25 cellular contexts compared by ENCODE assay signal in the genomic region with DNA sequence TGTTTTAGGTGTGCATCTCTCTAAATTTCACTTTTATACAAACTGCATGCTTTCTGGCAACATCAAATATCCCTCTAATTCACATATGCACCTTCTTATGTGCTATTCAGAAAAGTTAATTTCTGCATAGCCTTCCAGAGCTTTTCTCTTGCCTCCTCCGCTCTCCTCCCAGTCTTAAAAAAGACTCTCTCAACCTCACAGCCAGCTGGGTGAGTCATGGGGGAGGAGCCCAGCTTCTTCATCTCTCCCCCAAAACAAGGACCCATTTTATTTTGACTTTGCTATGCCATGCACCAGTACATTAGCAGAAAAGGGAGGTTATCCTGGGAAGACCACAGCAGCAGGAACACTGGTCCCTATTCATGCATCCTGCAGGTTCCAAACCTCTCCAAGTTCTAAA.
A peak's percentile ranks its signal among the peaks of the same experiment; 100 is the strongest.
DNase-seq lines count a peak whose midpoint lies in the region; ATAC-seq, FAIRE-seq and TF ChIP-seq lines count a peak whose summit lies in the region.
"Had no signal": no experiment of that assay in that cellular context is flagged by ENCODE, and none has a peak within 500 bp of the region (broad histone marks: within the 10 kb centered on the region; RNA-seq: fewer than 3 reads in every experiment).

No MANE protein-coding gene starts in this region.

- no peaks in the 10 kb centered on the region for H3K4me1 ChIP-seq in lower lobe of right lung
- H3K4me1 ChIP-seq: A549, BE2C had no signal

- H3K36me3 ChIP-seq in lower lobe of right lung, result no peaks in the 10 kb centered on the region
- H3K36me3 ChIP-seq: BE2C had no signal

- DNase-seq in NCI-H226 (peak; percentile 51), fibroblast of pulmonary artery (ENCODE audit: low read depth) (peak; percentile 6), occipital lobe (lab: John Stamatoyannopoulos, UW) (peak; percentile 22), urothelium cell line (ENCODE audit: low spot score) (peak; percentile 18), lower lobe of right lung (no peak)
- DNase-seq in activated CD8-positive, alpha-beta memory T cell treated with anti-CD3 and anti-CD28 coated beads for 24 hours, result no peak
- DNase-seq: BE2C; CD8-positive, alpha-beta memory T cell; H9; IMR-90; KG1; MM.1S; NCI-H1694 treated with DMSO at 0.1 percent for 48 hours; NCI-H2081; NCI-H2227 treated with DMSO at 0.1 percent for 48 hours; NCI-H510A; NCI-H69; SHP77 treated with DMSO at 0.1 percent for 48 hours had no signal

- H3K4me3 ChIP-seq in fibroblast of pulmonary artery (replicated peaks; ENCODE audit: low read depth, low read length), result no peak overlapping the region
- no peak overlapping the region for H3K4me3 ChIP-seq in lower lobe of right lung
- H3K4me3 ChIP-seq: A549, GM23338, SK-N-MC had no signal

- TF ChIP-seq CTCF in fibroblast of pulmonary artery (IDR thresholded peaks at IDR 0.05; ENCODE audit: low read length, missing control alignments) (no peak), lower lobe of right lung (IDR thresholded peaks at IDR 0.05) (no peak)

- intact Hi-C loops in lower lobe of right lung (cut with DNase I), result no loop called here

- H3K27ac ChIP-seq in lower lobe of right lung, result no peak overlapping the region
- H3K27ac ChIP-seq: A549, SK-N-MC had no signal

- no peaks in the 10 kb centered on the region for H3K27me3 ChIP-seq in lower lobe of right lung (ENCODE audit: low read depth)
- H3K27me3 ChIP-seq: BE2C had no signal

- H3K9me3 ChIP-seq in lower lobe of right lung, result no peaks in the 10 kb centered on the region
- H3K9me3 ChIP-seq: A549, BE2C had no signal

- ATAC-seq in GM18502 (IDR thresholded peaks at IDR 0.05; ENCODE audit: poor library complexity, unreplicated experiment), result no peak
- no peak for ATAC-seq in HG03108 (IDR thresholded peaks at IDR 0.05; ENCODE audit: unreplicated experiment)
- no peak for ATAC-seq in lower lobe of right lung
- ATAC-seq: A549, GM23338, Panc1 had no signal

- FAIRE-seq in urothelium cell line (lab: Jason Lieb, UNC), result no peak
- FAIRE-seq: A549, G401.6 had no signal

Comparison
In these comparisons a context has a peak if more than half of its experiments do, and no peak if none do; other contexts are left out.
1. DNase-seq: peak in NCI-H226 (single experiment), fibroblast of pulmonary artery (single experiment), occipital lobe (single experiment) and urothelium cell line (single experiment); none in lower lobe of right lung (single experiment) and activated CD8-positive, alpha-beta memory T cell treated with anti-CD3 and anti-CD28 coated beads for 24 hours (single experiment).